Comparison of ENCODE assay signal across 1 cellular context in the genomic region with DNA sequence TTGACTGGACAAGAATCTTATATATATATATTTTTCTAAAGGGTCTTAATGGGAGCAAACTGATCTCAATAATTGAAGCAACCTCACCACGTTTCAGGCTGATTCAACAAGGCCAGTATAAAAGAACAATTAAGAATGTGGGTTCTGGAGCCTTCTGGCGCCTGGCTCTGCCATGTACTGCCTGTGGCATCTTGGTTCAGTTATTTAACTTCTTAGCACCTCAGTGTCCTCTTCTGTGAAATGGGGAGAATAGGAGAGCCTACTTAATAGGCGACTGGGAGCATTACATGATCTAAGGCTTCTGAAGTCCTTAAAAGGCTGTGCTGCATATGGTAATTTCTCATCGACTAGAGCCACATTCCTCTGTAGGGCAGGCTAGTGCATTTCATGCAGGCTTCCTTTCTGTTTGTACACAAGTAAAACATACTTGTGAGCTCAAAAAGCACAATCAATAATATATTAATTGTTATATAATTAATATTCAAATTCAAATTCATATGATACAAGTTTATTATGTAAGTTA.
TF ChIP-seq lines count a peak whose summit lies in the region.

No MANE protein-coding gene starts in this region.

TF ChIP-seq in GM23338, 12 proteins besides CTCF, POLR2A, EP300 and RAD21 (continued from another document):
- no peak for TF ChIP-seq ZNF462 (CRISPR knock-in tag; IDR thresholded peaks at IDR 0.05)
- TF ChIP-seq ZNF331 (CRISPR knock-in tag; IDR thresholded peaks at IDR 0.05; ENCODE audit: low read depth), result no peak
